ENCODE assay signal across 1 cellular context in the genomic region with DNA sequence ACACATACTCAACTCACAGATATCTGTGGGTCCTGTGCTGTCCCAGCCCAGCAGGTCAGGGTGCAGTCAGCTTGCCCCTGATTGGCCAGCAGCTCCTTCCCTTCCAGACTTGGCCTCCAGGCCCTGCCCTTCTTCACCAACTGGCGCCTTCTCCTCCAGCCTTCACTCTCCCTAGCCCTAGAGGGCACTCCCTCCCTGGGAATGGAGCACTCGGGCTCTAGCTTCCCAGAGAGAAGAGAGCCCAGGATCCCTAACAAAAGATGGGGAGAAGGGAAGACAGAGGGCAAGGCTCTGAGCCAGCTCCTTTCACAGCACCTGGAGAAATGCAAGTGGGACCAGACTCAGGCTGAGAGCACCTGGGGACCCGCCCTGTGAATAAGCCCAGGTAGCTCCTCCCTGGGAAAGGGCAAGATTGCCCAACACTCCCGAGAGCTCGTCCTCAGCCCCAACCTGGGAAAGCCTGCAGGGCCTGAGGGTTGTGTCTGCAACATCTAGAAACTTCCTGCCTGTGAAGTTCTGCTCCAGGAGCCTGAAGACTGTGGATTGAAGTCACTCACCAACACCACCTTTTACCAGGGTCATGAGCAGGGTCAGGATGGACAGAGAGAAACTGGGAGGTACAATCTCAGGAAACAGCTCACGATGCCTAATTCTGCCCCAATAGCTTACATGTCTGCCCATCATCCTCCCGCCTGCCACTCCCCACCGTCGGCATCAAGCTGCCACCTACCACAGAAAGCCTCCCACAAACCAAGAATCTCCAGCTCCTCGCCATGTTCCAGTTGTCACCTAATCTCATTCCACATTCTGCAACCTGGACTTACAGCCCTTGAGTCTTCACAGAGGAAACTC.
TF ChIP-seq lines count a peak whose summit lies in the region.

A gene with protein sequence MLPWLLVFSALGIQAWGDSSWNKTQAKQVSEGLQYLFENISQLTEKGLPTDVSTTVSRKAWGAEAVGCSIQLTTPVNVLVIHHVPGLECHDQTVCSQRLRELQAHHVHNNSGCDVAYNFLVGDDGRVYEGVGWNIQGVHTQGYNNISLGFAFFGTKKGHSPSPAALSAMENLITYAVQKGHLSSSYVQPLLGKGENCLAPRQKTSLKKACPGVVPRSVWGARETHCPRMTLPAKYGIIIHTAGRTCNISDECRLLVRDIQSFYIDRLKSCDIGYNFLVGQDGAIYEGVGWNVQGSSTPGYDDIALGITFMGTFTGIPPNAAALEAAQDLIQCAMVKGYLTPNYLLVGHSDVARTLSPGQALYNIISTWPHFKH (minus strand): TSS at position 331 of the 852 bp plus-strand sequence. CDS start 909 bp downstream, outside the sequence.

TF ChIP-seq in K562, 482 proteins besides CTCF, POLR2A, EP300 and RAD21:
- TF ChIP-seq CREBBP (IDR thresholded peaks at IDR 0.05; ENCODE audit: low read depth, low read length) (no peak), CEBPB (tag; IDR thresholded peaks at IDR 0.05) (0 out of 2 replicates have a peak, but pooled peaks have one; percentile 39)
